8 cellular contexts compared by ENCODE assay signal in the genomic region with DNA sequence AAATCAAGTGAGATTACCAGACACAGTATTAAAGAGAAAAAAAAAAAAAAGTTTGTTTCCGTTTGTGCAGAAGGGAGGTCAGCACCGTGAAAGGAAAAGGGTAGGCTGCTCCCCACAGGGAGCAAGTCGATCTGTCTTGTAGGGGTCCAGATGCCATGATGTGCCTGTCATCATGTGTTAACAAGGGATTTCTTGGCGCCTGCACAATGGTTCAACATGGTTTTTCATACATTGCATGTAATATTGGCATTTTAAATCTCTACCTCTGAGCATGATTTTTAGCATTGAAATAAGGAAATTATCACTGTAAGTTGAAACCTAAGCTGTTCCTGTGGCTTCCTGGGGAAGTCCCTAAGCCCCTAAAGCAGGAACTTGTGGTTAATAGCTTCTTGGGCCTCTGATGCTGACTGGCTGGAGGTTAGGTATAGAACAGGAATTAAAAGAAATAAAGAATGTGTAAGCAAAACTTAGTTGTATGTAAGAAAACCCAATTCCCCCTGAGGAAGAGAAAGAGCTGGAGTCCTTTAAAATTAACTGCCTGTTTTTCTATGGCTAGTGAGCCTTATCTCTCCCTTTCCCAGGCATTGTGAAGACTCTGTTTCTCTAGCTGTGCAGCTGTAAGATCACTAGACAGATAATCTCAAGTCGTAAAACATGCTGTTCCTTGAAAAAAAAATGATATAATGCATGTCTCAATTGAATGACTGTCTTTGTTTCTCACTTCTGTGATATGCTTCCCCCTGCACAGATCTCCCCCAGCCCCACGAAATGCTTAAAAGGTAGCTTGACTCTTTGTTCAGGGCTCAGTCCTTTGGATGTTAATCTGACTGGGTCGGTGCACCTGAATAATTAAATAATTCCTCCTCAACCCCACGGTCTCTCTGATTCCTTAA. TPM values are rescaled to one million over a fixed set of nuclear protein-coding genes. Genes with fewer than 3 reads are reported as not detected.
DNase-seq lines count a peak whose midpoint lies in the region; ATAC-seq and TF ChIP-seq lines count a peak whose summit lies in the region.

No MANE protein-coding gene starts in this region.

- H3K9me3 Mint-ChIP-seq in activated naive CD8-positive, alpha-beta T cell treated with anti-CD3 and anti-CD28 coated beads, Interleukin-2, amount 10 ng/mL, durations not matched to agents 7 days and 5 days = peaks cover 16% of the 10 kb centered on the region
- peaks cover 2 to 14% (median 9%) of the 10 kb centered on the region in 7 donors for H3K9me3 Mint-ChIP-seq in naive B cell

- peak; percentile 52 for ATAC-seq in GM21786 (IDR thresholded peaks at IDR 0.05; ENCODE audit: unreplicated experiment)
- no peak for ATAC-seq in PC-3
- ATAC-seq in activated naive CD8-positive, alpha-beta T cell treated with anti-CD3 and anti-CD28 coated beads, Interleukin-2, amount 10 ng/mL, durations not matched to agents 7 days and 5 days (ENCODE audit: low read depth) = peak; percentile 68
- ATAC-seq in naive B cell (ENCODE audit: low read depth in 2 of 2) = peak; percentile 94 to 96

- H4K20me1 ChIP-seq in PC-3 (ENCODE audit: low read length) = no peaks in the 10 kb centered on the region

- H3K4me2 ChIP-seq in PC-3 (ENCODE audit: low read length) = no peak overlapping the region

- H3K27ac ChIP-seq in PC-3 (ENCODE audit: low read length) = no peak overlapping the region

- CTCF ChIA-PET in PC-3 (lab: Charles Lee) = no interaction called here

- TF ChIP-seq CTCF in PC-3 (conservative IDR thresholded peaks at IDR 0.05; ENCODE audit: low read depth, low read length) = no peak

- peaks cover 4% of the 10 kb centered on the region; the same call in 1 of the 2 replicates for H3K4me1 ChIP-seq in PC-3 (ENCODE audit: insufficient read depth, low read length)

- H3K4me3 Mint-ChIP-seq in activated naive CD8-positive, alpha-beta T cell treated with anti-CD3 and anti-CD28 coated beads, Interleukin-2, amount 10 ng/mL, durations not matched to agents 7 days and 5 days = peak overlapping the region; percentile 76
- H3K4me3 Mint-ChIP-seq in naive B cell = peak overlapping the region; percentile 74 to 88 (median 82)

- DNase-seq in EL (peak; percentile 47), PC-3 (peak; percentile 16), naive B cell (peak; percentile 87), NCI-H1436 (lab: John Stamatoyannopoulos, UW) (no peak), SW 1271 (lab: John Stamatoyannopoulos, UW) (no peak), inferior parietal cortex (ENCODE audit: extremely low spot score) (no peak)
- DNase-seq in activated naive CD8-positive, alpha-beta T cell treated with anti-CD3 and anti-CD28 coated beads, Interleukin-2, amount 10 ng/mL, durations not matched to agents 7 days and 5 days = no peak

- no peak overlapping the region for H3K9ac ChIP-seq in PC-3 (ENCODE audit: low read length)

- H3K9me3 ChIP-seq in PC-3 (ENCODE audit: low read length) = no peaks in the 10 kb centered on the region

- peaks cover 29% of the 10 kb centered on the region for H3K36me3 Mint-ChIP-seq in activated naive CD8-positive, alpha-beta T cell treated with anti-CD3 and anti-CD28 coated beads, Interleukin-2, amount 10 ng/mL, durations not matched to agents 7 days and 5 days
- H3K36me3 Mint-ChIP-seq in naive B cell = peaks cover 0 to 8% of the 10 kb centered on the region in 2 donors

- no peak overlapping the region for H3K4me3 ChIP-seq in PC-3 (ENCODE audit: low read length)

- POLR2A ChIA-PET in PC-3 (lab: Charles Lee; ENCODE audit: unreplicated experiment) = no interaction called here
- POLR2A ChIA-PET in activated naive CD8-positive, alpha-beta T cell treated with anti-CD3 and anti-CD28 coated beads, Interleukin-2, amount 10 ng/mL, durations not matched to agents 7 days and 5 days (lab: Charles Lee) = interaction anchor here (0.6 to 6.3 kb wide), 8 partner anchors 9 to 206 kb away, joined by 3 to 80 read pairs (median 4); a partner anchor contains a TSS

- H3K27ac Mint-ChIP-seq in activated naive CD8-positive, alpha-beta T cell treated with anti-CD3 and anti-CD28 coated beads, Interleukin-2, amount 10 ng/mL, durations not matched to agents 7 days and 5 days = peak overlapping the region; percentile 86
- H3K27ac Mint-ChIP-seq in naive B cell = peak overlapping the region; percentile 55 to 97 (median 92)

- BruUV-seq in PC-3 (replicated peaks; lab: Mats Ljungman, UMichigan) = no TSS peak

- no peak overlapping the region for H2AFZ ChIP-seq in PC-3 (ENCODE audit: low read length)

- peaks cover 53% of the 10 kb centered on the region for H3K4me1 Mint-ChIP-seq in activated naive CD8-positive, alpha-beta T cell treated with anti-CD3 and anti-CD28 coated beads, Interleukin-2, amount 10 ng/mL, durations not matched to agents 7 days and 5 days
- H3K4me1 Mint-ChIP-seq in naive B cell = peaks cover 52 to 86% (median 66%) of the 10 kb centered on the region in 3 donors

- no peaks in the 10 kb centered on the region for H3K36me3 ChIP-seq in PC-3 (ENCODE audit: low read depth, low read length)

- no peaks in the 10 kb centered on the region for H3K27me3 Mint-ChIP-seq in activated naive CD8-positive, alpha-beta T cell treated with anti-CD3 and anti-CD28 coated beads, Interleukin-2, amount 10 ng/mL, durations not matched to agents 7 days and 5 days
- no peaks in the 10 kb centered on the region for H3K27me3 Mint-ChIP-seq in naive B cell

- intact Hi-C loops in PC-3 (cut with micrococcal nuclease) = no loop called here

- H3K27me3 ChIP-seq in PC-3 (ENCODE audit: low read length) = no peaks in the 10 kb centered on the region

- H3K79me2 ChIP-seq in PC-3 (ENCODE audit: low read length) = no peaks in the 10 kb centered on the region

- no peaks in the 10 kb centered on the region for H3K9me2 ChIP-seq in PC-3 (replicated peaks; ENCODE audit: low read length)

- no peaks in the 10 kb centered on the region for H3F3A ChIP-seq in PC-3 (ENCODE audit: low read length, unreplicated experiment)

RNA-seq across cellular contexts. Expression of a gene that starts 7.4 kb away (rescaled TPM):
- 0.52 and 0.80 TPM in 2 replicates for total RNA-seq in PC-3 (2014; rRNA removed)
- total RNA-seq in activated naive CD8-positive, alpha-beta T cell treated with anti-CD3 and anti-CD28 coated beads, Interleukin-2, amount 10 ng/mL, durations not matched to agents 7 days and 5 days = 10 to 100 TPM; 13.1 to 14.0 TPM
- 1 to 10 TPM in 1 of 6 donors, under 1 TPM in 5; 0.15 to 1.7 (median 0.76) TPM for polyA plus RNA-seq in naive B cell (ENCODE audit: low read depth in 6 of 6)

RNA-seq across cellular contexts. Expression of a gene that starts 29.1 kb away (rescaled TPM):
- total RNA-seq in PC-3 (2014; rRNA removed) = 241 and 258 TPM in 2 replicates
- 10 to 100 TPM; 81.9 to 84.5 TPM for total RNA-seq in activated naive CD8-positive, alpha-beta T cell treated with anti-CD3 and anti-CD28 coated beads, Interleukin-2, amount 10 ng/mL, durations not matched to agents 7 days and 5 days
- 10 to 100 TPM; 78.2 to 94.5 (median 89.9) TPM for polyA plus RNA-seq in naive B cell (ENCODE audit: low read depth in 6 of 6)

RNA-seq across cellular contexts. Expression of a gene that starts 55.0 kb away (rescaled TPM):
- total RNA-seq in PC-3 (2014; rRNA removed) = 0.69 and 2.5 TPM in 2 replicates
- total RNA-seq in activated naive CD8-positive, alpha-beta T cell treated with anti-CD3 and anti-CD28 coated beads, Interleukin-2, amount 10 ng/mL, durations not matched to agents 7 days and 5 days = 1 to 10 TPM; 9.3 to 9.9 TPM
- 1 to 10 TPM in 5 of 6 donors, not detected in 1; 4.1 to 8.5 (median 7.3) TPM for polyA plus RNA-seq in naive B cell (ENCODE audit: low read depth in 6 of 6)

Comparison
In these comparisons a context has a peak if more than half of its experiments do, and no peak if none do; other contexts are left out.
1. DNase-seq: peak in EL (single experiment), PC-3 (single experiment) and naive B cell (single experiment); none in activated naive CD8-positive, alpha-beta T cell treated with anti-CD3 and anti-CD28 coated beads, Interleukin-2, amount 10 ng/mL, durations not matched to agents 7 days and 5 days (single experiment), NCI-H1436 (single experiment), SW 1271 (0 of 2) and inferior parietal cortex (single experiment).